ENCODE assay signal across 9 cellular contexts in genomic region chr6:113414511-113414910, GRCh38.
A peak's percentile ranks its signal among the peaks of the same experiment; 100 is the strongest.
DNase-seq lines count a peak whose midpoint lies in the region; ATAC-seq and TF ChIP-seq lines count a peak whose summit lies in the region.
"Had no signal": no experiment of that assay in that cellular context is flagged by ENCODE, and none has a peak within 500 bp of the region (broad histone marks: within the 10 kb centered on the region; RNA-seq: fewer than 3 reads in every experiment).

No MANE protein-coding gene starts in this region.

- peak; percentile 79 for ATAC-seq in Right ventricle myocardium inferior
- no peak for ATAC-seq in HG03139 (IDR thresholded peaks at IDR 0.05; ENCODE audit: unreplicated experiment)

- TF ChIP-seq CTCF in SK-N-SH (IDR thresholded peaks at IDR 0.05): peak; percentile 75

- no peak overlapping the region for H2AFZ ChIP-seq in SK-N-SH (ENCODE audit: low read depth)

- H3K27ac ChIP-seq in SK-N-SH (ENCODE audit: low read depth in 2 of 2, low read length in 1 of 2): peak overlapping the region; percentile 17 to 85; a peak in 3 of 4 replicates
- H3K27ac ChIP-seq: SK-N-MC had no signal

- peak; percentile 74 for TF ChIP-seq RAD21 in SK-N-SH (IDR thresholded peaks at IDR 0.05; ENCODE audit: low read length)

- intact Hi-C loops in Right ventricle myocardium inferior (cut with DNase I): loop anchor here (5.0 kb wide), 1 partner anchor 443 kb away; the partner anchor contains the start of gene MARCKS

- peak overlapping the region; percentile 37; the same call in 1 of the 2 replicates for H3K9ac ChIP-seq in SK-N-SH

- H3K79me2 ChIP-seq in SK-N-SH (ENCODE audit: insufficient read depth): no peaks in the 10 kb centered on the region

- no peaks in the 10 kb centered on the region for H3K9me2 ChIP-seq in SK-N-SH

- no peaks in the 10 kb centered on the region for H3K9me3 ChIP-seq in SK-N-SH

- no peak overlapping the region for H3K4me3 ChIP-seq in SK-N-SH (ENCODE audit: low read depth in 2 of 2, low read length in 1 of 2)
- H3K4me3 ChIP-seq: SK-N-MC had no signal

- POLR2A ChIA-PET in SK-N-SH (lab: Yijun Ruan, JAX): no interaction called here

- CTCF ChIA-PET in SK-N-SH (lab: Yijun Ruan, JAX): interaction anchor here (1.3 to 2.3 kb wide), 2 partner anchors 10 to 444 kb away, joined by 3 to 15 read pairs; no protein-coding TSS in a partner anchor

- no peaks in the 10 kb centered on the region for H3K36me3 ChIP-seq in SK-N-SH (replicated peaks in 1 of 2; ENCODE audit: control insufficient read depth in 1 of 2, insufficient read depth in 2 of 2, low read length in 1 of 2)

- H3K4me1 ChIP-seq in SK-N-SH (ENCODE audit: control insufficient read depth in 1 of 2, insufficient read depth in 2 of 2, low read depth in 1 of 2, low read length in 1 of 2): peaks cover 10 to 29% of the 10 kb centered on the region in 2 experiments

- H4K20me1 ChIP-seq in SK-N-SH (ENCODE audit: insufficient read depth): no peaks in the 10 kb centered on the region

- no peaks in the 10 kb centered on the region for H3K27me3 ChIP-seq in SK-N-SH (ENCODE audit: insufficient read depth)

- H3K4me2 ChIP-seq in SK-N-SH: peak overlapping the region; percentile 26; the same call in 1 of the 2 replicates

- peaks cover 28% of the 10 kb centered on the region for H3F3A ChIP-seq in SK-N-SH (replicated peaks; ENCODE audit: insufficient read depth)

- DNase-seq in NCI-H2107 treated with DMSO at 0.1 percent for 48 hours (lab: John Stamatoyannopoulos, UW; ENCODE audit: unreplicated experiment) (peak; percentile 17), NCI-H2107 (lab: John Stamatoyannopoulos, UW) (no peak), SK-N-SH (peak; percentile 26), Right ventricle myocardium inferior (ENCODE audit: missing footprints) (no peak), stromal cell of bone marrow (ENCODE audit: low read depth) (peak; percentile 78), activated T-cell treated with anti-CD3 and anti-CD28 coated beads for 4 hours (no peak)
- DNase-seq in activated CD4-positive, alpha-beta T cell treated with anti-CD3 and anti-CD28 coated beads, Interleukin-2, amount 50 U/mL, for 48 hours: no peak

- peak; percentile 15 to 25; a peak in 1 of 4 replicates for TF ChIP-seq EP300 in SK-N-SH (IDR thresholded peaks at IDR 0.05; ENCODE audit: borderline replicate concordance in 1 of 2, low read depth in 1 of 2, low read length in 1 of 2)

- 9% methylated on average over 3 of the region's 3 CpGs for WGBS in SK-N-SH (ENCODE audit: low lambda C conversion rate)

TF ChIP-seq in SK-N-SH, 30 proteins besides CTCF, POLR2A, EP300 and RAD21:
- TF ChIP-seq TEAD4 (IDR thresholded peaks at IDR 0.05; ENCODE audit: borderline replicate concordance, insufficient read depth): peak; percentile 9; the same call in 1 of the 2 replicates
- peak; percentile 61 for TF ChIP-seq JUND (IDR thresholded peaks at IDR 0.05)
- TF ChIP-seq RFX5 (IDR thresholded peaks at IDR 0.05; ENCODE audit: low read length): peak; percentile 21; the same call in 1 of the 2 replicates
- TF ChIP-seq USF1 (IDR thresholded peaks at IDR 0.05; ENCODE audit: borderline replicate concordance, low read depth): no peak
- TF ChIP-seq RXRA (IDR thresholded peaks at IDR 0.05; ENCODE audit: borderline replicate concordance, low read depth): no peak; the same call in 1 of the 2 replicates
- peak; percentile 42 for TF ChIP-seq NFIC (IDR thresholded peaks at IDR 0.05; ENCODE audit: borderline replicate concordance)
- TF ChIP-seq, protein P1, sequence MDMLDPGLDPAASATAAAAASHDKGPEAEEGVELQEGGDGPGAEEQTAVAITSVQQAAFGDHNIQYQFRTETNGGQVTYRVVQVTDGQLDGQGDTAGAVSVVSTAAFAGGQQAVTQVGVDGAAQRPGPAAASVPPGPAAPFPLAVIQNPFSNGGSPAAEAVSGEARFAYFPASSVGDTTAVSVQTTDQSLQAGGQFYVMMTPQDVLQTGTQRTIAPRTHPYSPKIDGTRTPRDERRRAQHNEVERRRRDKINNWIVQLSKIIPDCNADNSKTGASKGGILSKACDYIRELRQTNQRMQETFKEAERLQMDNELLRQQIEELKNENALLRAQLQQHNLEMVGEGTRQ (IDR thresholded peaks at IDR 0.05; ENCODE audit: borderline replicate concordance, low read depth, low read length): no peak
- TF ChIP-seq SIN3A (IDR thresholded peaks at IDR 0.05; ENCODE audit: borderline replicate concordance, low read depth, low read length): no peak
- TF ChIP-seq, protein P2, sequence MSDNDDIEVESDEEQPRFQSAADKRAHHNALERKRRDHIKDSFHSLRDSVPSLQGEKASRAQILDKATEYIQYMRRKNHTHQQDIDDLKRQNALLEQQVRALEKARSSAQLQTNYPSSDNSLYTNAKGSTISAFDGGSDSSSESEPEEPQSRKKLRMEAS (IDR thresholded peaks at IDR 0.05; ENCODE audit: low read depth): 0 out of 2 replicates have a peak, but pooled peaks have one; percentile 30
- no peak for TF ChIP-seq ELF1 (IDR thresholded peaks at IDR 0.05)
- peak; percentile 25; the same call in 1 of the 2 replicates for TF ChIP-seq YY1 (IDR thresholded peaks at IDR 0.05; ENCODE audit: low read depth)
- no peak for TF ChIP-seq GABPA (IDR thresholded peaks at IDR 0.05; ENCODE audit: low read depth)
- peak; percentile 54; the same call in 1 of the 2 replicates for TF ChIP-seq RCOR1 (IDR thresholded peaks at IDR 0.05; ENCODE audit: low read length)
- TF ChIP-seq TCF12 (IDR thresholded peaks at IDR 0.05): peak; percentile 77
- TF ChIP-seq TAF1 (IDR thresholded peaks at IDR 0.05; ENCODE audit: borderline replicate concordance, low read depth, low read length): peak; percentile 11; the same call in 1 of the 2 replicates
- TF ChIP-seq SMC3 (IDR thresholded peaks at IDR 0.05; ENCODE audit: low read depth, low read length): peak; percentile 71
- peak; percentile 85; the same call in 1 of the 2 replicates for TF ChIP-seq FOSL2 (IDR thresholded peaks at IDR 0.05; ENCODE audit: borderline replicate concordance, low read depth)
- TF ChIP-seq, protein P3, sequence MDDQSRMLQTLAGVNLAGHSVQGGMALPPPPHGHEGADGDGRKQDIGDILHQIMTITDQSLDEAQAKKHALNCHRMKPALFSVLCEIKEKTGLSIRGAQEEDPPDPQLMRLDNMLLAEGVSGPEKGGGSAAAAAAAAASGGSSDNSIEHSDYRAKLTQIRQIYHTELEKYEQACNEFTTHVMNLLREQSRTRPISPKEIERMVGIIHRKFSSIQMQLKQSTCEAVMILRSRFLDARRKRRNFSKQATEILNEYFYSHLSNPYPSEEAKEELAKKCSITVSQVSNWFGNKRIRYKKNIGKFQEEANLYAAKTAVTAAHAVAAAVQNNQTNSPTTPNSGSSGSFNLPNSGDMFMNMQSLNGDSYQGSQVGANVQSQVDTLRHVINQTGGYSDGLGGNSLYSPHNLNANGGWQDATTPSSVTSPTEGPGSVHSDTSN (IDR thresholded peaks at IDR 0.05): peak; percentile 63
- peak; percentile 32; the same call in 1 of the 2 replicates for TF ChIP-seq POLR2AphosphoS5 (IDR thresholded peaks at IDR 0.05; ENCODE audit: low read depth, low read length)
- TF ChIP-seq, protein P4, sequence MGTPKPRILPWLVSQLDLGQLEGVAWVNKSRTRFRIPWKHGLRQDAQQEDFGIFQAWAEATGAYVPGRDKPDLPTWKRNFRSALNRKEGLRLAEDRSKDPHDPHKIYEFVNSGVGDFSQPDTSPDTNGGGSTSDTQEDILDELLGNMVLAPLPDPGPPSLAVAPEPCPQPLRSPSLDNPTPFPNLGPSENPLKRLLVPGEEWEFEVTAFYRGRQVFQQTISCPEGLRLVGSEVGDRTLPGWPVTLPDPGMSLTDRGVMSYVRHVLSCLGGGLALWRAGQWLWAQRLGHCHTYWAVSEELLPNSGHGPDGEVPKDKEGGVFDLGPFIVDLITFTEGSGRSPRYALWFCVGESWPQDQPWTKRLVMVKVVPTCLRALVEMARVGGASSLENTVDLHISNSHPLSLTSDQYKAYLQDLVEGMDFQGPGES (IDR thresholded peaks at IDR 0.05; ENCODE audit: low read depth, low read length): no peak
- TF ChIP-seq GATA2 (CRISPR knock-in tag; IDR thresholded peaks at IDR 0.05): 0 out of 2 replicates have a peak, but pooled peaks have one; percentile 21
- TF ChIP-seq MXI1 (IDR thresholded peaks at IDR 0.05; ENCODE audit: low read depth, low read length): no peak

Comparison
In these comparisons a context has a peak if more than half of its experiments do, and no peak if none do; other contexts are left out.
1. DNase-seq: peak in NCI-H2107 treated with DMSO at 0.1 percent for 48 hours (single experiment), SK-N-SH (single experiment) and stromal cell of bone marrow (single experiment); none in NCI-H2107 (single experiment), Right ventricle myocardium inferior (single experiment), activated T-cell treated with anti-CD3 and anti-CD28 coated beads for 4 hours (single experiment) and activated CD4-positive, alpha-beta T cell treated with anti-CD3 and anti-CD28 coated beads, Interleukin-2, amount 50 U/mL, for 48 hours (0 of 2).